In genomic region chr20:58389968-58390658, GRCh38 we compare ENCODE assay signal across 8 cellular contexts. TPM values are rescaled to one million over a fixed set of nuclear protein-coding genes. Genes with fewer than 3 reads are reported as not detected.
A peak's percentile ranks its signal among the peaks of the same experiment; 100 is the strongest.
DNase-seq lines count a peak whose midpoint lies in the region; ATAC-seq and TF ChIP-seq lines count a peak whose summit lies in the region.

No MANE protein-coding gene starts in this region.

- H3K36me3 ChIP-seq in right atrium auricular region (no peaks in the 10 kb centered on the region), aorta (ENCODE audit: control insufficient read depth in 1 of 2, insufficient read depth in 2 of 2, low read length in 1 of 2) (no peaks in the 10 kb centered on the region)

- H3K4me3 Mint-ChIP-seq in MCF 10A (ENCODE audit: unreplicated experiment) (peak overlapping the region; percentile 75), mesothelial cell of epicardium (peak overlapping the region; percentile 89)

- H3K4me3 ChIP-seq in right atrium auricular region: peak overlapping the region; percentile 84 to 95
- H3K4me3 ChIP-seq in aorta (ENCODE audit: low read length in 2 of 2): peak overlapping the region; percentile 78 to 88

- H3K9me3 ChIP-seq in right atrium auricular region (no peaks in the 10 kb centered on the region), aorta (ENCODE audit: control insufficient read depth, low read length) (no peaks in the 10 kb centered on the region)

- ATAC-seq in left cardiac atrium (no peak), aorta (ENCODE audit: low FRiP score) (no peak)

- CTCF ChIA-PET in MCF 10A (lab: Yijun Ruan, JAX): interaction anchor here (0.6 to 2.1 kb wide), 3 partner anchors 46 to 153 kb away, joined by 3 to 6 read pairs (median 3); no protein-coding TSS in a partner anchor

- H3K36me3 Mint-ChIP-seq in MCF 10A (ENCODE audit: insufficient read depth, unreplicated experiment): peaks cover 11% of the 10 kb centered on the region
- H3K36me3 Mint-ChIP-seq in mesothelial cell of epicardium: peaks cover 9% of the 10 kb centered on the region

- 80 to 81% methylated on average over 17 of the region's 17 CpGs for WGBS in aorta, 2 donors

- DNase-seq in right atrium auricular region (ENCODE audit: low spot score) (no peak), left cardiac atrium (no peak), MCF 10A (ENCODE audit: unreplicated experiment) (no peak), mesothelial cell of epicardium (ENCODE audit: low spot score in 2 of 2, unreplicated experiment in 2 of 2) (no peak), aorta (no peak), COLO668 (lab: John Stamatoyannopoulos, UW; ENCODE audit: unreplicated experiment) (no peak), posterior vena cava (ENCODE audit: low spot score) (no peak), NCI-H146 (lab: John Stamatoyannopoulos, UW) (no peak)

- TSS peak; percentile 46 for BruUV-seq in MCF 10A (replicated peaks; lab: Mats Ljungman, UMichigan)

- intact Hi-C loops in left cardiac atrium (cut with DNase I): loop anchor here in 1 of 2 donors (10.0 kb wide), 1 partner anchor 75 kb away; no protein-coding TSS in a partner anchor
- intact Hi-C loops in MCF 10A (cut with micrococcal nuclease): no loop called here
- intact Hi-C loops in aorta (cut with DNase I): loop anchor here (2.0 to 10.0 kb wide), 2 partner anchors 81 to 265 kb away; partner anchors contain the start of genes RAB22A (in 1 of the 2) and STX16 (in 1 of the 2)
- intact Hi-C loops in posterior vena cava (cut with DNase I): no loop called here

- H3K27me3 Mint-ChIP-seq in MCF 10A (ENCODE audit: insufficient read depth, unreplicated experiment): no peaks in the 10 kb centered on the region
- H3K27me3 Mint-ChIP-seq in mesothelial cell of epicardium (ENCODE audit: low read depth): no peaks in the 10 kb centered on the region

- H3K4me1 Mint-ChIP-seq in MCF 10A (ENCODE audit: insufficient read depth, unreplicated experiment) (peaks cover 30% of the 10 kb centered on the region), mesothelial cell of epicardium (peaks cover 28% of the 10 kb centered on the region)

- H3K4me1 ChIP-seq in right atrium auricular region (peaks cover 0 to 45% of the 10 kb centered on the region in 2 donors), aorta (ENCODE audit: control insufficient read depth in 1 of 2, insufficient read depth in 2 of 2, low read length in 2 of 2) (peaks cover 0 to 2% of the 10 kb centered on the region in 2 donors)

- POLR2A ChIA-PET in MCF 10A (lab: Yijun Ruan, JAX): interaction anchor here (0.6 to 3.7 kb wide), 14 partner anchors 9 to 269 kb away, joined by 3 to 65 read pairs (median 4); partner anchors contain the start of gene STX16

- H3K27ac Mint-ChIP-seq in MCF 10A (ENCODE audit: low read depth, unreplicated experiment) (peak overlapping the region; percentile 73), mesothelial cell of epicardium (peak overlapping the region; percentile 97)

- peak overlapping the region; percentile 94 to 98 for H3K27ac ChIP-seq in right atrium auricular region
- H3K27ac ChIP-seq in aorta (ENCODE audit: low read depth in 1 of 2, low read length in 2 of 2): peak overlapping the region in 1 of 2 donors; percentile 22

- TF ChIP-seq CTCF in right atrium auricular region (IDR thresholded peaks at IDR 0.05): no peak
- no peak for TF ChIP-seq CTCF in MCF 10A (IDR thresholded peaks at IDR 0.05; ENCODE audit: unreplicated experiment)
- no peak for TF ChIP-seq CTCF in mesothelial cell of epicardium (IDR thresholded peaks at IDR 0.05; ENCODE audit: unreplicated experiment)

- H3K27me3 ChIP-seq in right atrium auricular region (no peaks in the 10 kb centered on the region), aorta (ENCODE audit: control insufficient read depth in 1 of 2, insufficient read depth in 2 of 2, low read length in 1 of 2) (no peaks in the 10 kb centered on the region)

- H3K9me3 Mint-ChIP-seq in MCF 10A (ENCODE audit: unreplicated experiment) (no peaks in the 10 kb centered on the region), mesothelial cell of epicardium (peaks cover 8% of the 10 kb centered on the region)

RNA-seq across cellular contexts. Expression of gene VAPB, which starts 1.1 kb away (rescaled TPM):
- 10 to 100 TPM; 20.2 to 21.8 TPM for total RNA-seq in right atrium auricular region
- 10 to 100 TPM; 56.5 to 57.3 TPM for total RNA-seq in left cardiac atrium
- 60.4 and 61.2 TPM in 2 replicates for total RNA-seq in MCF 10A (2022)
- 46.7 to 52.9 TPM (median 47.5 TPM) in 3 replicates for total RNA-seq in mesothelial cell of epicardium
- total RNA-seq in aorta: 10 to 100 TPM; 47.6 to 50.6 TPM
- polyA plus RNA-seq in aorta: 10 to 100 TPM; 20.9 to 23.0 TPM
- 10 to 100 TPM; 54.6 to 59.0 TPM for total RNA-seq in posterior vena cava

Comparison
In these comparisons a context has a peak if more than half of its experiments do, and no peak if none do; other contexts are left out.
1. intact Hi-C loops: an anchor here in aorta (2.0 to 10.0 kb wide); none called in MCF 10A and posterior vena cava.